ENCODE assay signal across 19 cellular contexts in the genomic region with DNA sequence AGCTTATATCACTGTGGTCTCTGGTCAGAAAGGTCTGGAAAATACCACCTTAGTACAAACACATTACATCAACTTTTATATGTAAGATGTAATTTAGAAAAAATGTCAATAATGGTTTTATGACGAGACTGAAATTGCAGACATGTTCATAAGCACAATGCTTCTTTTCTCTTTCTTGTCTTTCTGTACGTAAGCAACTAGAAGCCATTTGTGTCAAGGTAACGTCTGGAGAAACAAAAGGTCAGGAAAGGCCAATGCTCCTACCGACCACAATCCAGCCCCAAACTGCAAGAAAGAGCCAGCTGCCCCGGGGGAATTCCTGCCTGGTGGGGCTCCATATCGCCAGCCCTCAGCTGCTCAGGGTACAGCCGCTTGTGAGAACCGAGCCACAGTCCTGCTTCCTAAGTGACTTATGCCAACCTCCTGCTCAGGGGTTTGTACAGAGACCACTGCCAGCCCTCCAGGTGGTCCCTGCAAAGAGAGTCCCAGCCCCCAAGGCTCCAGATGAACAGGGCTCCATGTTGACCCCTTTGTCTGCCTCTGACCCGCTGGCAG.
"Had no signal": no experiment of that assay in that cellular context is flagged by ENCODE, and none has a peak within 500 bp of the region (broad histone marks: within the 10 kb centered on the region; RNA-seq: fewer than 3 reads in every experiment).

No MANE protein-coding gene starts in this region.

- ATAC-seq: activated CD4-positive, alpha-beta T cell treated with anti-CD3 and anti-CD28 coated beads for 36 hours; gastrocnemius medialis; heart left ventricle; left ventricle myocardium superior had no signal

- H3K27me3 ChIP-seq: brain microvascular endothelial cell, gastrocnemius medialis, heart left ventricle, right atrium auricular region, SJSA1, stomach, upper lobe of left lung had no signal

- H3K4me3 ChIP-seq: gastrocnemius medialis, heart left ventricle, prostate gland, right atrium auricular region, SJSA1, skin epidermis, stomach, upper lobe of left lung had no signal

- H3K27me3 Mint-ChIP-seq: activated CD4-positive, alpha-beta T cell treated with anti-CD3 and anti-CD28 coated beads for 36 hours had no signal

- H3K9me3 ChIP-seq: gastrocnemius medialis, heart left ventricle, prostate gland, right atrium auricular region, SJSA1, stomach, upper lobe of left lung had no signal

- DNase-seq: activated CD4-positive, alpha-beta T cell treated with anti-CD3 and anti-CD28 coated beads for 36 hours; activated CD4-positive, alpha-beta T cell treated with anti-CD3 and anti-CD28 coated beads, Interleukin-2, amount 50 U/mL, for 48 hours; activated naive CD4-positive, alpha-beta T cell treated with anti-CD3 and anti-CD28 coated beads for 36 hours; brain microvascular endothelial cell; cerebellar nuclear complex; effector CD4-positive, alpha-beta T cell; gastrocnemius medialis; kidney glomerular epithelial cell; left ventricle myocardium superior; stimulated activated CD4-positive, alpha-beta T cell treated with anti-CD3 and anti-CD28 coated beads, Interleukin-15, amount 100 ng/mL, for 24 hours; stimulated activated CD4-positive, alpha-beta T cell treated with anti-CD3 and anti-CD28 coated beads, Interleukin-2, amount 100 ng/mL, for 48 hours; stomach; upper lobe of left lung had no signal

- H3K4me3 Mint-ChIP-seq: activated CD4-positive, alpha-beta T cell treated with anti-CD3 and anti-CD28 coated beads for 36 hours; activated naive CD4-positive, alpha-beta T cell treated with anti-CD3 and anti-CD28 coated beads for 36 hours had no signal

- H3K27ac Mint-ChIP-seq: activated CD4-positive, alpha-beta T cell treated with anti-CD3 and anti-CD28 coated beads for 36 hours; activated naive CD4-positive, alpha-beta T cell treated with anti-CD3 and anti-CD28 coated beads for 36 hours had no signal

- H3K4me1 ChIP-seq: prostate gland, SJSA1 had no signal

- H3K9me3 Mint-ChIP-seq: activated naive CD4-positive, alpha-beta T cell treated with anti-CD3 and anti-CD28 coated beads for 36 hours had no signal

- H3K36me3 ChIP-seq: brain microvascular endothelial cell, prostate gland, SJSA1 had no signal

- FAIRE-seq: TTC549 had no signal

- H3K27ac ChIP-seq: brain microvascular endothelial cell, gastrocnemius medialis, heart left ventricle, prostate gland, right atrium auricular region, SJSA1, skin epidermis, stomach, upper lobe of left lung had no signal
